8 cellular contexts compared by ENCODE assay signal in genomic region chr12:57476162-57476992, GRCh38. TPM values are rescaled to one million over a fixed set of nuclear protein-coding genes. Genes with fewer than 3 reads are reported as not detected.
DNase-seq lines count a peak whose midpoint lies in the region; ATAC-seq and TF ChIP-seq lines count a peak whose summit lies in the region.

No MANE protein-coding gene starts in this region.

- H3K4me3 Mint-ChIP-seq in T-cell, result peak overlapping the region; percentile 98 to 99 (median 98)

- H3K79me2 ChIP-seq in mammary epithelial cell (ENCODE audit: insufficient read depth, low read length), result no peaks in the 10 kb centered on the region

- peak overlapping the region; percentile 66 for H2AFZ ChIP-seq in mammary epithelial cell (ENCODE audit: low read depth, low read length)

- 40% methylated on average over 12 of the region's 29 CpGs for WGBS in mammary epithelial cell (ENCODE audit: low coverage, missing lambda C conversion rate)

- POLR2A ChIA-PET in T-cell (lab: Charles Lee), result interaction anchor here in 1 of 2 donors (1.0 to 1.4 kb wide), 3 partner anchors 41 to 465 kb away, joined by 3 to 6 read pairs (median 6); partner anchors contain the start of genes ATP23 and DDIT3

- H3K4me1 ChIP-seq in mammary epithelial cell (ENCODE audit: insufficient read depth, low read length) (no peaks in the 10 kb centered on the region), mucosa of rectum (ENCODE audit: control insufficient read depth in 2 of 2, insufficient read depth in 2 of 2, low read length in 2 of 2) (peaks cover 31 to 32% of the 10 kb centered on the region in 2 donors), stomach smooth muscle (ENCODE audit: control insufficient read depth, insufficient read depth, low read length) (peaks cover 17% of the 10 kb centered on the region)

- peak; percentile 55 to 80 (median 70) for DNase-seq in T-cell
- no peak for DNase-seq in mammary epithelial cell
- no peak for DNase-seq in DMS79 treated with DMSO at 0.1 percent for 48 hours (lab: John Stamatoyannopoulos, UW)

- peaks cover 71 to 92% (median 89%) of the 10 kb centered on the region in 3 donors for H3K4me1 Mint-ChIP-seq in T-cell

- no peaks in the 10 kb centered on the region for H3K27me3 Mint-ChIP-seq in T-cell

- CTCF ChIA-PET in T-cell (lab: Charles Lee) (interaction anchor here (0.6 to 1.9 kb wide), 9 partner anchors 11 to 146 kb away, joined by 3 to 53 read pairs (median 3); partner anchors contain the start of genes DCTN2 (in 1 of the 2), DDIT3 (in 1 of the 2) and GLI1 (in 1 of the 2)), mammary epithelial cell (lab: Charles Lee; ENCODE audit: low non-redundant PET) (no interaction called here)

- H3K4me3 ChIP-seq in mammary epithelial cell (replicated peaks in 1 of 3; ENCODE audit: insufficient read depth in 1 of 3, low read depth in 2 of 3, low read length in 3 of 3), result peak overlapping the region in 1 of 3 experiments; percentile 15
- peak overlapping the region; percentile 42 to 75 for H3K4me3 ChIP-seq in mucosa of rectum (ENCODE audit: low read length in 2 of 2)
- peak overlapping the region; percentile 51 to 68 for H3K4me3 ChIP-seq in stomach smooth muscle (ENCODE audit: low read length in 2 of 2)

- no peak overlapping the region for H3K9ac ChIP-seq in mammary epithelial cell (ENCODE audit: insufficient read depth, low read length)
- H3K9ac ChIP-seq in mucosa of rectum (ENCODE audit: low read depth in 1 of 2, low read length in 2 of 2), result peak overlapping the region in 1 of 2 donors; percentile 74
- peak overlapping the region in 1 of 2 donors; percentile 16 for H3K9ac ChIP-seq in stomach smooth muscle (ENCODE audit: low read length in 2 of 2)

- H3K36me3 ChIP-seq in mammary epithelial cell (ENCODE audit: insufficient read depth, low read length) (no peaks in the 10 kb centered on the region), mucosa of rectum (ENCODE audit: control insufficient read depth in 2 of 2, insufficient read depth in 2 of 2, low read length in 2 of 2) (peaks cover 0 to 6% of the 10 kb centered on the region in 2 donors), stomach smooth muscle (ENCODE audit: control insufficient read depth in 2 of 2, insufficient read depth in 2 of 2, low read length in 2 of 2) (no peaks in the 10 kb centered on the region)

- BruUV-seq in mammary epithelial cell (replicated peaks; lab: Mats Ljungman, UMichigan), result no TSS peak

- H3K27me3 ChIP-seq in mammary epithelial cell (ENCODE audit: insufficient read depth, low read length) (peaks cover 20% of the 10 kb centered on the region), mucosa of rectum (ENCODE audit: control insufficient read depth in 2 of 2, insufficient read depth in 2 of 2, low read length in 2 of 2) (peaks cover 12 to 50% of the 10 kb centered on the region in 2 donors), stomach smooth muscle (ENCODE audit: control insufficient read depth in 1 of 2, insufficient read depth in 2 of 2, low read length in 2 of 2) (peaks cover 37 to 50% of the 10 kb centered on the region in 2 donors)

- peak overlapping the region; percentile 63 for H3K4me2 ChIP-seq in mammary epithelial cell (ENCODE audit: insufficient read depth, low read depth, low read length)

- peak; percentile 58 for ATAC-seq in GM21360 (IDR thresholded peaks at IDR 0.05; ENCODE audit: unreplicated experiment)
- ATAC-seq in T-cell (replicated peaks in 1 of 4), result peak; percentile 21 to 41 (median 23)
- no peak for ATAC-seq in HG02981 (IDR thresholded peaks at IDR 0.05; ENCODE audit: unreplicated experiment)

- TF ChIP-seq CTCF in 22Rv1 (IDR thresholded peaks at IDR 0.05) (peak; percentile 71), mammary epithelial cell (conservative IDR thresholded peaks at IDR 0.05 in 1 of 2, IDR thresholded peaks at IDR 0.05 in 1 of 2; ENCODE audit: extremely low read depth in 1 of 2, insufficient read depth in 1 of 2, low read depth in 1 of 2, low read length in 2 of 2) (peak in 1 of 2 donors; percentile 20)

- H3K9me3 Mint-ChIP-seq in T-cell, result no peaks in the 10 kb centered on the region

- no peaks in the 10 kb centered on the region for H3K9me3 ChIP-seq in mammary epithelial cell (replicated peaks; ENCODE audit: insufficient read depth, low read length)
- no peaks in the 10 kb centered on the region for H3K9me3 ChIP-seq in mucosa of rectum (ENCODE audit: control insufficient read depth in 2 of 2, low read length in 2 of 2)
- no peaks in the 10 kb centered on the region for H3K9me3 ChIP-seq in stomach smooth muscle (ENCODE audit: control insufficient read depth in 2 of 2, low read length in 2 of 2)

- intact Hi-C loops in mammary epithelial cell (cut with micrococcal nuclease), result no loop called here

- peaks cover 38% of the 10 kb centered on the region for H3K36me3 Mint-ChIP-seq in T-cell

- peak overlapping the region; percentile 98 for H3K27ac Mint-ChIP-seq in T-cell

- dilution Hi-C loops in mammary epithelial cell (cut with HindIII; ENCODE audit: low sequenced_read_pairs), result no loop called here

- no peaks in the 10 kb centered on the region for H4K20me1 ChIP-seq in mammary epithelial cell (ENCODE audit: insufficient read depth, low read length)

- H3K27ac ChIP-seq in 22Rv1, result no peak overlapping the region
- no peak overlapping the region for H3K27ac ChIP-seq in mammary epithelial cell (ENCODE audit: insufficient read depth, low read depth, low read length)
- peak overlapping the region; percentile 10 to 91 for H3K27ac ChIP-seq in mucosa of rectum (ENCODE audit: low read depth in 2 of 2, low read length in 2 of 2)
- no peak overlapping the region for H3K27ac ChIP-seq in stomach smooth muscle (ENCODE audit: low read length)

- in situ Hi-C loops in mammary epithelial cell (cut with MboI; ENCODE audit: low sequenced_read_pairs in 2 of 2), result no loop called here

RNA-seq across cellular contexts. Expression of gene ARHGAP9, which starts 3.3 kb away (rescaled TPM):
- total RNA-seq in T-cell (100 to 1,000 TPM; 198 to 413 (median 243) TPM), mammary epithelial cell (1 to 10 TPM in 1 of 2 donors, under 1 TPM in 1; 0.83 to 1.3 TPM)
- not detected for polyA plus RNA-seq in mammary epithelial cell
- polyA minus RNA-seq in mammary epithelial cell, result not detected

RNA-seq across cellular contexts. Expression of gene MARS1, which starts 11.5 kb away (rescaled TPM):
- total RNA-seq in T-cell (100 to 1,000 TPM; 167 to 350 (median 320) TPM), mammary epithelial cell (100 to 1,000 TPM; 240 to 460 TPM)
- polyA plus RNA-seq in mammary epithelial cell, result 160 TPM
- 352 TPM for polyA minus RNA-seq in mammary epithelial cell

RNA-seq across cellular contexts. Expression of gene GLI1, which starts 16.8 kb away (rescaled TPM):
- total RNA-seq in T-cell, result 1 to 10 TPM in 2 of 5 donors, under 1 TPM in 3; 0.53 to 1.6 (median 0.82) TPM
- total RNA-seq in mammary epithelial cell, result 1 to 10 TPM in 1 of 2 donors, under 1 TPM in 1; under 0.01 to 2.5 TPM
- polyA plus RNA-seq in mammary epithelial cell, result 0.90 TPM
- polyA minus RNA-seq in mammary epithelial cell, result 1.5 TPM

RNA-seq across cellular contexts. Expression of gene INHBE, which starts 21.3 kb away (rescaled TPM):
- total RNA-seq in T-cell, result under 1 TPM in 3 of 5 donors, not detected in 2; 0.09 to 0.13 (median 0.12) TPM
- total RNA-seq in mammary epithelial cell, result 1 to 10 TPM in 1 of 2 donors, under 1 TPM in 1; 0.42 to 1.0 TPM
- polyA plus RNA-seq in mammary epithelial cell, result 0.07 TPM
- not detected for polyA minus RNA-seq in mammary epithelial cell

RNA-seq across cellular contexts. Expression of gene INHBC, which starts 41.8 kb away (rescaled TPM):
- under 1 TPM in 3 of 5 donors, not detected in 2; 0.13 to 0.23 (median 0.18) TPM for total RNA-seq in T-cell
- total RNA-seq in mammary epithelial cell, result under 1 TPM in 1 of 2 donors, not detected in 1; 0.14 TPM
- polyA plus RNA-seq in mammary epithelial cell, result 0.03 TPM
- polyA minus RNA-seq in mammary epithelial cell, result not detected

Comparison
In these comparisons a context has a peak if more than half of its experiments do, and no peak if none do; other contexts are left out.
1. H3K27ac ChIP-seq: peak in mucosa of rectum (2 of 2); none in 22Rv1 (single experiment), mammary epithelial cell (single experiment) and stomach smooth muscle (single experiment).
2. DNase-seq: peak in T-cell (34 of 34); none in mammary epithelial cell (single experiment) and DMS79 treated with DMSO at 0.1 percent for 48 hours (single experiment).
3. RNA of gene ARHGAP9, which starts 3.3 kb away (total RNA-seq): 198 to 413 TPM in T-cell; 0.83 to 1.3 TPM in mammary epithelial cell; every median in the first group is over 10 times any median in the second.